2 cellular contexts compared by ENCODE assay signal in genomic region chr4:89800527-89801103, GRCh38.
TF ChIP-seq lines count a peak whose summit lies in the region.

No MANE protein-coding gene starts in this region.

TF ChIP-seq in SK-N-SH, 30 proteins besides CTCF, POLR2A, EP300 and RAD21:
- TF ChIP-seq PBX3 (IDR thresholded peaks at IDR 0.05), result peak; percentile 31; the same call in 1 of the 2 replicates
- no peak for TF ChIP-seq IRF3 (IDR thresholded peaks at IDR 0.05; ENCODE audit: low read depth, low read length)

TF ChIP-seq in endothelial cell of umbilical vein, 7 proteins besides CTCF, POLR2A, EP300 and RAD21 (continued from another document):
- TF ChIP-seq MYC (IDR thresholded peaks at IDR 0.05; ENCODE audit: low read depth, low read length) (no peak), MAX (IDR thresholded peaks at IDR 0.05; ENCODE audit: insufficient read depth, insufficient read length) (no peak), JUN (IDR thresholded peaks at IDR 0.05; ENCODE audit: borderline replicate concordance, insufficient read depth, insufficient read length, low read depth) (peak; percentile 55), GATA2 (IDR thresholded peaks at IDR 0.05; ENCODE audit: insufficient read depth, insufficient read length, low read depth, low read length) (peak; percentile 51), EZH2 (IDR thresholded peaks at IDR 0.05; ENCODE audit: borderline replicate concordance, low read depth, low read length, severe bottlenecking) (no peak)
